In the genomic region with DNA sequence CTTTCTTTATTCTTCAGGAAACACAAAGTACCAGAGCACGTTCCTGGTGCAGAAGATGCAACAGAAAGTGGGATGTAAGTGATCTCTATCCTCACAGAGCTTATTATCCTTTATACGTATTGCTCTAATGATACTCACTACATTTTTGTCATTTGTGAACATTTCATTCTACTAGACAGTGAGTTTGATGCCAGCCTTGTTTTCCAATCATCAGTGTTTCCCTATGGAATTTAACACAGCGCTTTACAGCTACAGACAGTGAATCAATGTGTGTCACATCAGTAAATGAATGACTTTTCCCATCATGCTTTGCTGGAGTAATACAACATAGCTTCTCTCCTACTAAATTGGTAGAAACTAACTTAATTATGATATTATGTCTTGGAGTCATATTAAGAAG, we compare ENCODE assay signal across 13 cellular contexts.
"Had no signal": no experiment of that assay in that cellular context is flagged by ENCODE, and none has a peak within 500 bp of the region (broad histone marks: within the 10 kb centered on the region; RNA-seq: fewer than 3 reads in every experiment).

No MANE protein-coding gene starts in this region.

- H3K27me3 ChIP-seq: colonic mucosa, esophagus muscularis mucosa, esophagus squamous epithelium, foreskin keratinocyte, gastrocnemius medialis, gastroesophageal sphincter, heart left ventricle, heart right ventricle had no signal

- H3K4me3 ChIP-seq: colonic mucosa, coronary artery, dorsolateral prefrontal cortex, esophagus muscularis mucosa, esophagus squamous epithelium, gastrocnemius medialis, gastroesophageal sphincter, heart left ventricle, heart right ventricle had no signal

- H3K36me3 ChIP-seq: colonic mucosa, esophagus muscularis mucosa, esophagus squamous epithelium, gastrocnemius medialis, gastroesophageal sphincter, heart left ventricle, heart right ventricle had no signal

- H3K27ac ChIP-seq: colonic mucosa, coronary artery, dorsolateral prefrontal cortex, epithelial cell of prostate, esophagus muscularis mucosa, esophagus squamous epithelium, foreskin keratinocyte, gastrocnemius medialis, gastroesophageal sphincter, heart left ventricle, heart right ventricle had no signal

- ATAC-seq: effector memory CD8-positive, alpha-beta T cell; esophagus mucosa; foreskin keratinocyte; gastrocnemius medialis; gastroesophageal sphincter; heart left ventricle; heart right ventricle had no signal

- H3K9me3 ChIP-seq: colonic mucosa, esophagus muscularis mucosa, esophagus squamous epithelium, gastrocnemius medialis, gastroesophageal sphincter had no signal
